12 cellular contexts compared by ENCODE assay signal in the genomic region with DNA sequence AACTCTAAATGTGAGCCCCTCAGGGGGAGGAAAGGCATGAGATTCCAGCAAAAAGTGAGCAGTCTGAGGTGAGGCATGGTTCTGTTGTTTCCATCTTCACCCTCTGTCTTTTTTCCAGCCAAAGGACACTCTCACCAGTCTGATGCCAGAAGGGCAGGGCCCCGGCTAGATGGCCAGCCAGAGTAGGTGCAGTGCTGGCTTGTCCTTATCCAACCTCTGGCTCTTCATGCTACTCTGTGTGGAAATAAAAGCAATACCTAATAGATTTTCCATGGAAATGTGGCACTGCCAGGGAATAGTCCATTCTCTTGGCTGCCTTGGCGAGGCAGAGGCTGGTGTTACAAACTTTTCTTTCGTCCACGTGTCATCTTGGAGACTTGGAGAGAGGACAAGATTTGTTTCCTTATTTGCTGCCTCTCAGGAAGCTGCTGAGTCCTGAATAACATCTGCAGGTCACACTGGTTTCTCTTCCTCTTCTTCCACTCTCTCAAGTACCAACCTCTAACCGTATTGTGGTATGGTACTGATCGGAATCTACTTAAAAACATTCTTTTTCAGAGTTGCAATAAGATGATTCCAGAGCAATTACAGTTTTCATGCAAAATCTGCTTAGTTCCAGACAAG. TPM values are rescaled to one million over a fixed set of nuclear protein-coding genes. Genes with fewer than 3 reads are reported as not detected.
A peak's percentile ranks its signal among the peaks of the same experiment; 100 is the strongest.
DNase-seq lines count a peak whose midpoint lies in the region; ATAC-seq and TF ChIP-seq lines count a peak whose summit lies in the region.
"Had no signal": no experiment of that assay in that cellular context is flagged by ENCODE, and none has a peak within 500 bp of the region (broad histone marks: within the 10 kb centered on the region; RNA-seq: fewer than 3 reads in every experiment).

No MANE protein-coding gene starts in this region.

- ATAC-seq in GM21423 (IDR thresholded peaks at IDR 0.05; ENCODE audit: unreplicated experiment) (peak; percentile 86), HG03469 (IDR thresholded peaks at IDR 0.05; ENCODE audit: unreplicated experiment) (peak; percentile 93), natural killer cell (no peak)
- ATAC-seq: stimulated activated naive CD8-positive, alpha-beta T cell treated with anti-CD3 and anti-CD28 coated beads, Interleukin-15, Interleukin-2, amounts not matched to agents 100 U/mL and 50 U/mL, for 24 hours had no signal

- no peak overlapping the region for H3K27ac Mint-ChIP-seq in natural killer cell
- no peak overlapping the region for H3K27ac Mint-ChIP-seq in chondrocyte (ENCODE audit: unreplicated experiment)

- peak; percentile 27 for DNase-seq in GM12864 (ENCODE audit: low read depth)
- peak; percentile 19 for DNase-seq in fibroblast of gingiva (ENCODE audit: low read depth)
- DNase-seq in natural killer cell, result no peak
- no peak for DNase-seq in activated CD4-positive, alpha-beta T cell treated with anti-CD3 and anti-CD28 coated beads for 1 hour
- no peak for DNase-seq in chondrocyte (ENCODE audit: low spot score)
- no peak for DNase-seq in AML-193 (lab: John Stamatoyannopoulos, UW)
- DNase-seq: Caco-2; stimulated activated naive CD8-positive, alpha-beta T cell treated with anti-CD3 and anti-CD28 coated beads, Interleukin-15, Interleukin-2, amounts not matched to agents 100 U/mL and 50 U/mL, for 24 hours had no signal

- no peaks in the 10 kb centered on the region for H3K9me3 Mint-ChIP-seq in natural killer cell
- no peaks in the 10 kb centered on the region for H3K9me3 Mint-ChIP-seq in chondrocyte (ENCODE audit: low read depth)

- intact Hi-C loops in natural killer cell (cut with micrococcal nuclease), result no loop called here

- H3K4me1 Mint-ChIP-seq in natural killer cell (peaks cover 14 to 18% of the 10 kb centered on the region in 2 donors), chondrocyte (ENCODE audit: low read depth) (peaks cover 23% of the 10 kb centered on the region)

- H3K4me3 Mint-ChIP-seq in natural killer cell (no peak overlapping the region), chondrocyte (ENCODE audit: unreplicated experiment) (no peak overlapping the region)

- TF ChIP-seq CTCF in GM12864 (IDR thresholded peaks at IDR 0.05; ENCODE audit: low read depth, low read length, missing control alignments), result no peak
- TF ChIP-seq CTCF in natural killer cell (IDR thresholded peaks at IDR 0.05), result no peak
- TF ChIP-seq CTCF in chondrocyte (IDR thresholded peaks at IDR 0.05), result no peak

- no peak overlapping the region for H3K4me3 ChIP-seq in GM12864 (ENCODE audit: low read depth, low read length)
- H3K4me3 ChIP-seq: prostate gland had no signal

- H3K27me3 Mint-ChIP-seq in natural killer cell (ENCODE audit: low read depth in 2 of 2) (peaks cover 2 to 12% of the 10 kb centered on the region in 2 donors), chondrocyte (ENCODE audit: low read depth) (no peaks in the 10 kb centered on the region)

- H3K36me3 Mint-ChIP-seq in natural killer cell (no peaks in the 10 kb centered on the region), chondrocyte (ENCODE audit: low read depth) (peaks cover 8% of the 10 kb centered on the region)

RNA-seq across cellular contexts. Expression of a gene that starts 17.1 kb away (rescaled TPM):
- total RNA-seq in natural killer cell (1 to 10 TPM in 2 of 3 donors, under 1 TPM in 1; 0.78 to 2.0 (median 1.3) TPM), chondrocyte (0.40 to 0.41 TPM in 2 of 3 replicates, not detected in the other)

RNA-seq across cellular contexts. Expression of a gene that starts 24.9 kb away (rescaled TPM):
- under 1 TPM in 1 of 3 donors, not detected in 2; 0.25 TPM for total RNA-seq in natural killer cell
- total RNA-seq in chondrocyte, result not detected in 3 replicates
- total RNA-seq: Caco-2, glomerular endothelial cell, prostate gland had no signal

RNA-seq across cellular contexts. Expression of a gene that starts 31.0 kb away (rescaled TPM):
- total RNA-seq in natural killer cell, result 10 to 100 TPM; 25.0 to 32.4 (median 31.4) TPM
- 94.3 to 107 TPM (median 99.7 TPM) in 3 replicates for total RNA-seq in chondrocyte

RNA-seq across cellular contexts. Expression of a gene that starts 32.5 kb away (rescaled TPM):
- total RNA-seq in natural killer cell (100 to 1,000 TPM; 114 to 138 (median 115) TPM), chondrocyte (63.6 to 102 TPM (median 70.3 TPM) in 3 replicates)

RNA-seq across cellular contexts. Expression of a gene that starts 32.6 kb away (rescaled TPM):
- 10 to 100 TPM; 17.7 to 24.1 (median 20.9) TPM for total RNA-seq in natural killer cell
- total RNA-seq in chondrocyte, result 11.1 to 16.5 TPM (median 12.9 TPM) in 3 replicates

Comparison
In these comparisons a context has a peak if more than half of its experiments do, and no peak if none do; other contexts are left out.
1. DNase-seq: peak in GM12864 (single experiment) and fibroblast of gingiva (single experiment); none in natural killer cell (single experiment), activated CD4-positive, alpha-beta T cell treated with anti-CD3 and anti-CD28 coated beads for 1 hour (single experiment), chondrocyte (single experiment) and AML-193 (0 of 2).
2. ATAC-seq: peak in GM21423 (single experiment) and HG03469 (single experiment); none in natural killer cell (0 of 3).